In genomic region chr12:103955811-103956514, GRCh38 we compare ENCODE assay signal across 8 cellular contexts. TPM values are rescaled to one million over a fixed set of nuclear protein-coding genes. Genes with fewer than 3 reads are reported as not detected.
DNase-seq lines count a peak whose midpoint lies in the region; TF ChIP-seq lines count a peak whose summit lies in the region.

No MANE protein-coding gene starts in this region.

- peak overlapping the region; percentile 90 for H3K4me3 ChIP-seq in BLaER1
- no peak overlapping the region for H3K4me3 ChIP-seq in KMS-11 (IDR thresholded peaks at IDR 0.05; ENCODE audit: insufficient read depth, low read depth, low read length)
- peak overlapping the region; percentile 67 for H3K4me3 ChIP-seq in mesendoderm (ENCODE audit: low read length)

- H3K36me3 ChIP-seq in BLaER1 (peaks cover 43% of the 10 kb centered on the region), KMS-11 (ENCODE audit: insufficient read depth) (peaks cover 1% of the 10 kb centered on the region; the same call in 1 of the 2 replicates), mesendoderm (ENCODE audit: control insufficient read depth, insufficient read depth, low read length) (peaks cover 2% of the 10 kb centered on the region)

- H4K20me1 ChIP-seq in BLaER1 = peaks cover 27% of the 10 kb centered on the region
- H4K20me1 ChIP-seq in KMS-11 (ENCODE audit: insufficient read depth) = 0 out of 2 replicates have a peak, but pooled peaks cover 4% of the 10 kb centered on the region

- peaks cover 26% of the 10 kb centered on the region for H3K4me1 ChIP-seq in BLaER1
- peaks cover 6% of the 10 kb centered on the region for H3K4me1 ChIP-seq in KMS-11 (ENCODE audit: low read depth, poor library complexity, severe bottlenecking)
- H3K4me1 ChIP-seq in mesendoderm (ENCODE audit: control insufficient read depth, low read depth, low read length) = no peaks in the 10 kb centered on the region

- WGBS in mesendoderm (ENCODE audit: extremely low coverage, insufficient coverage, low lambda C conversion rate) = no CpG with 5 or more reads among the region's 7 CpGs

- H4K5ac ChIP-seq in mesendoderm (ENCODE audit: low read length) = no peak overlapping the region

- no peak overlapping the region for H2AK5ac ChIP-seq in mesendoderm (ENCODE audit: low read length)

- H2BK5ac ChIP-seq in mesendoderm (ENCODE audit: low read length) = no peak overlapping the region

- H3K9ac ChIP-seq in BLaER1 (peak overlapping the region; percentile 93), KMS-11 (peak overlapping the region; percentile 71; the same call in 1 of the 2 replicates), mesendoderm (ENCODE audit: low read length) (peak overlapping the region; percentile 83)

- no peak for TF ChIP-seq CTCF in KMS-11 (conservative IDR thresholded peaks at IDR 0.05; ENCODE audit: low read depth, low read length)

- no peak overlapping the region for H3K4ac ChIP-seq in mesendoderm (ENCODE audit: low read depth, low read length)

- no peak overlapping the region for H3K18ac ChIP-seq in mesendoderm (ENCODE audit: low read length)

- peaks cover 4% of the 10 kb centered on the region for H3K79me1 ChIP-seq in mesendoderm (ENCODE audit: low read length)

- no peak overlapping the region for H2BK15ac ChIP-seq in mesendoderm (replicated peaks; ENCODE audit: low read depth)

- H3K79me2 ChIP-seq in KMS-11 (ENCODE audit: insufficient read depth, low read depth) = peaks cover 5% of the 10 kb centered on the region; the same call in 1 of the 2 replicates
- H3K79me2 ChIP-seq in mesendoderm (ENCODE audit: control insufficient read depth, insufficient read depth, low read length) = peaks cover 19% of the 10 kb centered on the region

- no peaks in the 10 kb centered on the region for H3K9me3 ChIP-seq in BLaER1

- H2AFZ ChIP-seq in KMS-11 (ENCODE audit: low read depth) = peak overlapping the region; percentile 63; the same call in 1 of the 2 replicates

- DNase-seq in caudate nucleus (lab: John Stamatoyannopoulos, UW) = no peak
- peak; percentile 12 for DNase-seq in mesendoderm
- DNase-seq in EL = no peak
- DNase-seq in T1000 (lab: John Stamatoyannopoulos, UW) = no peak
- DNase-seq in effector CD8-positive, alpha-beta T cell (lab: John Stamatoyannopoulos, UW) = no peak
- no peak for DNase-seq in pons (ENCODE audit: low spot score)

- H3K56ac ChIP-seq in mesendoderm (ENCODE audit: low read length) = peak overlapping the region; percentile 96

- H3K27ac ChIP-seq in BLaER1 (peak overlapping the region; percentile 88), KMS-11 (peak overlapping the region; percentile 51), caudate nucleus (ENCODE audit: low read depth, low read length) (peak overlapping the region; percentile 91), mesendoderm (ENCODE audit: low read depth, low read length) (no peak overlapping the region)

- H2BK120ac ChIP-seq in mesendoderm (ENCODE audit: low read depth, low read length) = no peak overlapping the region

- H4K8ac ChIP-seq in mesendoderm (ENCODE audit: low read depth, low read length) = no peak overlapping the region

- peak overlapping the region; percentile 84 for H3K4me2 ChIP-seq in BLaER1
- H3K4me2 ChIP-seq in KMS-11 = peak overlapping the region; percentile 25; the same call in 1 of the 2 replicates
- peak overlapping the region; percentile 63 for H3K4me2 ChIP-seq in mesendoderm (ENCODE audit: low read length)

- H3K27me3 ChIP-seq in BLaER1 (no peaks in the 10 kb centered on the region), KMS-11 (ENCODE audit: insufficient read depth, low read depth) (no peaks in the 10 kb centered on the region), mesendoderm (ENCODE audit: insufficient read depth, low read length, poor library complexity) (no peaks in the 10 kb centered on the region)

- H3K23ac ChIP-seq in mesendoderm (ENCODE audit: low read length) = no peak overlapping the region

RNA-seq across cellular contexts. Expression of gene TDG, which starts 9.7 kb away (rescaled TPM):
- polyA plus RNA-seq in mesendoderm (2013, experiment 1 of 2) = 134 TPM
- polyA plus RNA-seq in mesendoderm (2013, experiment 2 of 2) = 138 TPM

RNA-seq across cellular contexts. Expression of gene HSP90B1, which starts 25.8 kb away (rescaled TPM):
- 620 TPM for polyA plus RNA-seq in mesendoderm (2013, experiment 1 of 2)
- 616 TPM for polyA plus RNA-seq in mesendoderm (2013, experiment 2 of 2)

Comparison
In these comparisons a context has a peak if more than half of its experiments do, and no peak if none do; other contexts are left out.
1. H3K4me2 ChIP-seq: peak in every context shown above with its lines; median percentile 84 in BLaER1; 63 in mesendoderm; 25 in KMS-11.